Comparison of ENCODE assay signal across 8 cellular contexts in the genomic region with DNA sequence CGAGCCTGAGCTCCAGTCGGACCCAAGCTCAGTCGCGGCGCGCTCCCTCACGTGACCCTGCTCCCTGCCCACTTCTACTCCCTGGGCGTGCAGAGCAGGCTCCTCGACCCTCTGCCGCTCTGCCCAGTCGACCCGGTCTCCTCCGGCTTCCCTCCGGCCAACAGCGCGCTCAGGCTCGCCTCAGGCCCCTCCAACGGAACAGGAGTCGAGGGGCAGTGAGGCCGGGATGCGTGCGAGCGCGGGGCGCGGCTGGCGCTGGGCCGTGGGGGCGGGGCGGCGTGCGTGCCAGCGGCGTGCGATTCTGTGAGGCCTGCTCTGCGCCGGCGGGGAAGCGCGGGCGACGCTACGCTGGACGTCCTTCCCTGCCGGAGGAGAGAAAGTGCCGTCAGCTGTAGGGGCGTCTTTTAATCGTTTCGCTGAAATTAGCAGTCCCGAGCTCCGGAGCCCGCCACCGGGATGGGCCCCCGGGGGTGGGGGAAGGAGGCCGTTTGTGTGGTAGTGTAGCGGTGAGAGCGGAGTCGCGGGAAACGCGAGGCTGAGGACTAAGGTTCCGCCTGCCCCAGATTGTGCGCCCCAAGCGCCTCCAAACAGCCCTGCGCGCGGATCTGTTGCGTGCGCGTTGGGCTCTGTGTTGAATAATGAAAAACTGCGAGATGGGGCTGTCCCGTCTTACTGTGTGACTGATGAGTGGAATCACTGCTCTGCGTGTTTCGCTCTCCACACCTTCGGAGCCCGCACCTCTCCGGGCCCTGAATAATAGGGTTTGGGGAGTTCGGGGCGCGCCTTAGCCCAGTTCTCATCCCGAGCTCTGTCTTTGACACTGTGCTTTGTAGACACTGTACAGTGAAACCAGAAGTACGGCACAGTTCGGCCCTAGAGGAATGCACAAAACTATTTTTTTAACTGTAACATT. TPM values are rescaled to one million over a fixed set of nuclear protein-coding genes. Genes with fewer than 3 reads are reported as not detected.
DNase-seq lines count a peak whose midpoint lies in the region; ATAC-seq and TF ChIP-seq lines count a peak whose summit lies in the region.

ACBD6 (minus strand) TSS at position 217 of the 913 bp plus-strand sequence. CDS start 311 bp downstream, outside the sequence.

- peak within 1 kb of the TSS; percentile 75 to 95 (median 90) for H3K27ac ChIP-seq in adrenal gland
- peak within 1 kb of the TSS; percentile 90 to 93 for H3K27ac ChIP-seq in prostate gland

- ATAC-seq in HG02763 (IDR thresholded peaks at IDR 0.05; ENCODE audit: unreplicated experiment) (peak; percentile 87), left cardiac atrium (peak; percentile 94 to 95)

- H3K36me3 ChIP-seq in adrenal gland (replicated peaks in 1 of 2) (no peaks in the 10 kb centered on the region), prostate gland (no peaks in the 10 kb centered on the region)

- H3K27me3 ChIP-seq in adrenal gland: no peaks in the 10 kb centered on the region
- H3K27me3 ChIP-seq in prostate gland (replicated peaks; ENCODE audit: insufficient read depth): no peaks in the 10 kb centered on the region

- DNase-seq in GM13976 (ENCODE audit: low spot score) (peak; percentile 91), NCI-H128 (lab: John Stamatoyannopoulos, UW; ENCODE audit: unreplicated experiment) (peak; percentile 79), T-helper 1 cell (peak; percentile 50 to 91 (median 72)), adrenal gland (peak; percentile 83 to 93 (median 86)), left cardiac atrium (peak; percentile 88), prostate gland (ENCODE audit: low spot score) (peak; percentile 67), ureter (ENCODE audit: low spot score) (peak; percentile 87)

- peak; percentile 49 to 74 for TF ChIP-seq POLR2A in adrenal gland (IDR thresholded peaks at IDR 0.05)
- no peak for TF ChIP-seq POLR2A in prostate gland (IDR thresholded peaks at IDR 0.05)

- TF ChIP-seq CTCF in GM13976 (IDR thresholded peaks at IDR 0.05; ENCODE audit: borderline replicate concordance, control extremely low read depth, extremely low read depth, insufficient read depth, missing control alignments) (no peak), adrenal gland (IDR thresholded peaks at IDR 0.05) (peak in 4 of 6 experiments; percentile 8 to 34 (median 11)), prostate gland (IDR thresholded peaks at IDR 0.05) (peak in 1 of 4 experiments; percentile 9)

- no peaks in the 10 kb centered on the region for H3K9me3 ChIP-seq in adrenal gland (replicated peaks in 1 of 3)
- no peaks in the 10 kb centered on the region for H3K9me3 ChIP-seq in prostate gland

- in situ Hi-C loops in GM13976 (cut with MboI; ENCODE audit: low sequenced_read_pairs, unreplicated experiment): no loop called here

- H3K4me3 ChIP-seq in adrenal gland (peak within 1 kb of the TSS; percentile 50 to 98 (median 83)), prostate gland (peak within 1 kb of the TSS; percentile 67 to 89)

- intact Hi-C loops in adrenal gland (cut with DNase I) (no loop called here), left cardiac atrium (cut with DNase I) (no loop called here), prostate gland (cut with DNase I) (no loop called here)

- 0 to 2% (median 0%) methylated on average over 15 to 83 of the region's 83 CpGs for WGBS in adrenal gland, 4 donors
- under 1% methylated on average over 81 of the region's 83 CpGs for WGBS in prostate gland

- peaks cover 14 to 36% of the 10 kb centered on the region in 2 donors for H3K4me1 ChIP-seq in adrenal gland (replicated peaks in 1 of 2)
- no peaks in the 10 kb centered on the region for H3K4me1 ChIP-seq in prostate gland (replicated peaks)

RNA-seq across cellular contexts. Expression of gene ACBD6, which starts in this region (rescaled TPM):
- total RNA-seq in adrenal gland (10 to 100 TPM; 28.7 to 50.1 (median 35.6) TPM), left cardiac atrium (10 to 100 TPM; 18.3 to 24.6 TPM), prostate gland (10 to 100 TPM; 41.9 to 50.0 TPM), ureter (48.2 TPM)
- 10 to 100 TPM; 32.0 to 45.0 (median 36.2) TPM for polyA plus RNA-seq in adrenal gland

Comparison
In these comparisons a context has a peak if more than half of its experiments do, and no peak if none do; other contexts are left out.
1. Peak in every context shown above with its lines: DNase-seq, ATAC-seq, H3K4me3 ChIP-seq and H3K27ac ChIP-seq.